ENCODE assay signal across 8 cellular contexts in the genomic region with DNA sequence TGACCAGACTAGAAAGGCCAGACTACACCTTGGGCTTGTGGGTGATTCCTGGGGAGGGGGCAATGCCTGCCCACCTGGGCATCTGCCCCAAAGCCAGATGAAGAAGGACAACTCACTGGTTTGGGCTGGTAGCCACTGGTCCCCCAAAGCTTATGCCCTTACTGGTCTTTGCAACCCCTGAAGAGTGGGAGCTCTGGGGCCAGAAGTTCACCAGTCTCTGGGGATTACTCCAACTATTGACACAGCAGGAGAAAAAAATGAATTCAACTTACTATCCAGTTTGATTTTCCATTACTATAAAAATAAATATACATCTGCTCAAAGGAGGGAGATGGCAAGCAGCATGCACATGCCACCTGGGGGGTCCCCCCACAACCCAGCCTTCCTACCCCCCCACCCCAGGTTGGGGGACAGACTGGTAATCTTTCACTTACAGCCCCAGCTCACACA. TPM values are rescaled to one million over a fixed set of nuclear protein-coding genes. Genes with fewer than 3 reads are reported as not detected.
DNase-seq lines count a peak whose midpoint lies in the region; ATAC-seq, FAIRE-seq and TF ChIP-seq lines count a peak whose summit lies in the region.

No MANE protein-coding gene starts in this region.

- H3K9me3 ChIP-seq in astrocyte (ENCODE audit: insufficient read depth, low read depth, low read length) (no peaks in the 10 kb centered on the region), suprapubic skin (no peaks in the 10 kb centered on the region)

- peaks cover 43% of the 10 kb centered on the region for H3K4me1 Mint-ChIP-seq in T-helper 2 cell treated with Interferon-gamma antibody and Interleukin-4, amounts not matched to agents 5 μg/mL and 100 μg/mL, for 36 hours (ENCODE audit: low read depth)
- peaks cover 34% of the 10 kb centered on the region for H3K4me1 Mint-ChIP-seq in astrocyte (ENCODE audit: low read depth, unreplicated experiment)

- no peak for ATAC-seq in left lobe of liver

- peak overlapping the region; percentile 97 for H3K4me2 ChIP-seq in astrocyte (ENCODE audit: low read length)

- DNase-seq in T-helper 2 cell treated with Interferon-gamma antibody and Interleukin-4, amounts not matched to agents 5 μg/mL and 100 μg/mL, for 36 hours (ENCODE audit: low spot score), result no peak
- DNase-seq in T-helper 2 cell (no peak), astrocyte (ENCODE audit: low read depth) (no peak), left lobe of liver (ENCODE audit: low spot score) (peak; percentile 42), suprapubic skin (ENCODE audit: low spot score in 2 of 2) (no peak), NCI-H226 (no peak), D721Med (ENCODE audit: insufficient read length, low spot score) (no peak), NCI-H1417 treated with DMSO at 0.1 percent for 48 hours (lab: John Stamatoyannopoulos, UW) (no peak)

- no peak overlapping the region for H2AFZ ChIP-seq in astrocyte (ENCODE audit: low read depth, low read length)

- TF ChIP-seq CTCF in astrocyte (IDR thresholded peaks at IDR 0.05; ENCODE audit: insufficient read depth, low read depth, low read length) (no peak), suprapubic skin (IDR thresholded peaks at IDR 0.05) (no peak), D721Med (IDR thresholded peaks at IDR 0.05; ENCODE audit: insufficient read depth, missing control alignments) (no peak)

- H3K36me3 Mint-ChIP-seq in T-helper 2 cell treated with Interferon-gamma antibody and Interleukin-4, amounts not matched to agents 5 μg/mL and 100 μg/mL, for 36 hours (ENCODE audit: low read depth), result no peaks in the 10 kb centered on the region
- H3K36me3 Mint-ChIP-seq in astrocyte (ENCODE audit: low read depth, unreplicated experiment), result no peaks in the 10 kb centered on the region

- TF ChIP-seq EP300 in suprapubic skin (IDR thresholded peaks at IDR 0.05), result no peak

- H3K4me3 ChIP-seq in astrocyte (ENCODE audit: insufficient read depth, low read depth, low read length), result peak overlapping the region; percentile 72
- peak overlapping the region; percentile 92 for H3K4me3 ChIP-seq in suprapubic skin

- TF ChIP-seq POLR2A in suprapubic skin (IDR thresholded peaks at IDR 0.05), result no peak

- peaks cover 68% of the 10 kb centered on the region for H3K79me2 ChIP-seq in astrocyte (ENCODE audit: insufficient read depth, low read length)

- peak overlapping the region; percentile 81 for H3K9ac ChIP-seq in astrocyte (ENCODE audit: low read length)

- H3K36me3 ChIP-seq in astrocyte (ENCODE audit: insufficient read depth, low read length) (no peaks in the 10 kb centered on the region), suprapubic skin (no peaks in the 10 kb centered on the region)

- FAIRE-seq in astrocyte (lab: Jason Lieb, UNC) (no peak), D721Med (lab: Jason Lieb, UNC) (no peak)

- H3K9me3 Mint-ChIP-seq in T-helper 2 cell treated with Interferon-gamma antibody and Interleukin-4, amounts not matched to agents 5 μg/mL and 100 μg/mL, for 36 hours, result no peaks in the 10 kb centered on the region
- H3K9me3 Mint-ChIP-seq in astrocyte (ENCODE audit: unreplicated experiment), result no peaks in the 10 kb centered on the region

- H3K4me1 ChIP-seq in astrocyte (ENCODE audit: insufficient read depth, low read length) (peaks cover 55% of the 10 kb centered on the region), suprapubic skin (peaks cover 78% of the 10 kb centered on the region)

- H3K27me3 Mint-ChIP-seq in T-helper 2 cell treated with Interferon-gamma antibody and Interleukin-4, amounts not matched to agents 5 μg/mL and 100 μg/mL, for 36 hours (ENCODE audit: low read depth), result peaks cover 2% of the 10 kb centered on the region
- no peaks in the 10 kb centered on the region for H3K27me3 Mint-ChIP-seq in astrocyte (ENCODE audit: low read depth, unreplicated experiment)

- H3K27me3 ChIP-seq in astrocyte (ENCODE audit: insufficient read depth, low read length), result no peaks in the 10 kb centered on the region
- H3K27me3 ChIP-seq in suprapubic skin, result no peaks in the 10 kb centered on the region

- H3K4me3 Mint-ChIP-seq in T-helper 2 cell treated with Interferon-gamma antibody and Interleukin-4, amounts not matched to agents 5 μg/mL and 100 μg/mL, for 36 hours, result peak overlapping the region; percentile 54
- peak overlapping the region; percentile 94 for H3K4me3 Mint-ChIP-seq in astrocyte (ENCODE audit: unreplicated experiment)

- no peak overlapping the region for H3K27ac ChIP-seq in astrocyte (ENCODE audit: low read depth, low read length)
- peak overlapping the region; percentile 95 for H3K27ac ChIP-seq in suprapubic skin

- H3K27ac Mint-ChIP-seq in T-helper 2 cell treated with Interferon-gamma antibody and Interleukin-4, amounts not matched to agents 5 μg/mL and 100 μg/mL, for 36 hours, result no peak overlapping the region
- no peak overlapping the region for H3K27ac Mint-ChIP-seq in astrocyte (ENCODE audit: unreplicated experiment)

- peaks cover 64% of the 10 kb centered on the region for H4K20me1 ChIP-seq in astrocyte (ENCODE audit: insufficient read depth, low read length)

RNA-seq across cellular contexts. Expression of gene AHDC1, which starts 2.6 kb away (rescaled TPM):
- 74.0 and 75.7 TPM in 2 replicates for total RNA-seq in astrocyte
- 20.0 TPM for total RNA-seq in left lobe of liver
- 100 to 1,000 TPM in 1 of 4 donors, 10 to 100 TPM in 3; 46.7 to 103 (median 60.1) TPM for total RNA-seq in suprapubic skin

RNA-seq across cellular contexts. Expression of gene FGR, which starts 33.6 kb away (rescaled TPM):
- total RNA-seq in astrocyte (0.17 TPM in 1 of 2 replicates, not detected in the other), left lobe of liver (3.0 TPM), suprapubic skin (1 to 10 TPM; 3.0 to 9.2 (median 5.9) TPM)
